Comparison of ENCODE assay signal across 8 cellular contexts in the genomic region with DNA sequence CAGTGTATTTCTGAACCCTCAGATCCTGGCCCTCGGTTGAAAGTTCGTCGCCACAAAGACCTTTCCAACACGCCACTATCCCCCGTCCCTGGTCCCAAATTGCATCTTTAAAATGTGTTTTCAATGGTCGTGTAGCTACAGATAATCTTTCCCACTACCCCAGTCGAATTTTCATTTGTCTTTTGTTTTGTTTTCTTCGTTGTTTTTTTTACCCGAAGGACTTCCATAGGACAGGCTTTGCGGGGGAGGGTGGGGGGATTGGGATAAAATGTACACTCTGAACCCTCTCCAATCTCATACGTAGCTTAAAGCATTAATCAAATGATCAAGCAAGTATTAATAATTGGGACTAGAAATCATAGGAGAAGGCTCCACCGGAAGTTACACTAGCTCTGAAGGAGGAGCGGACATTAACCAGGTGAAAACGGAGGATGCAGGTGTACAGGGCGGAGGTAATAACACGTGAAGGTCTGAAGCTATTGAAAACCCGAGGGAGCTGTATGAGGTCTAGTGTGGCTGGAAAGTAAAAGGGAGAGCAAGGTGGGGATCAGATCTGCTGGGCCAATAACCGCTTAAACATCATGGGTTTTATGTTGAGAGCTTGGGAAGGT. TPM values are rescaled to one million over a fixed set of nuclear protein-coding genes. Genes with fewer than 3 reads are reported as not detected.
DNase-seq lines count a peak whose midpoint lies in the region; ATAC-seq and TF ChIP-seq lines count a peak whose summit lies in the region.

No MANE protein-coding gene starts in this region.

- H4K20me1 ChIP-seq in fibroblast of lung (ENCODE audit: control insufficient read depth, extremely low read depth, insufficient read depth, low read length): no peaks in the 10 kb centered on the region

- H3K4me2 ChIP-seq in fibroblast of lung (ENCODE audit: extremely low read depth, insufficient read depth, low read length) (peak overlapping the region; percentile 89), skeletal muscle satellite cell (ENCODE audit: low read length) (peak overlapping the region; percentile 85)

- ATAC-seq in GM18517 (IDR thresholded peaks at IDR 0.05; ENCODE audit: unreplicated experiment): no peak

- H3K36me3 ChIP-seq in BJ (ENCODE audit: control insufficient read depth, insufficient read depth, low read length) (peaks cover 3% of the 10 kb centered on the region; the same call in 1 of the 2 replicates), fibroblast of lung (ENCODE audit: control insufficient read depth, insufficient read depth, low read length) (peaks cover 5% of the 10 kb centered on the region), skeletal muscle satellite cell (ENCODE audit: insufficient read depth, low read length) (peaks cover 13% of the 10 kb centered on the region)

- POLR2A ChIA-PET in BJ (lab: Charles Lee): interaction anchor here (0.9 to 1.2 kb wide), 2 partner anchors 33 to 34 kb away, joined by 3 to 4 read pairs; a partner anchor contains a TSS

- H3K9ac ChIP-seq in fibroblast of lung (ENCODE audit: insufficient read depth, low read length) (peak overlapping the region; percentile 70), skeletal muscle satellite cell (ENCODE audit: low read depth, low read length) (peak overlapping the region; percentile 93)

- no peak for DNase-seq in BJ (ENCODE audit: low read depth)
- no peak for DNase-seq in HFF-Myc (ENCODE audit: extremely low read depth, low read depth)
- DNase-seq in RPMI8226: peak; percentile 68
- DNase-seq in fibroblast of lung (ENCODE audit: low read depth in 2 of 2): no peak
- no peak for DNase-seq in AML-193 (lab: John Stamatoyannopoulos, UW)
- no peak for DNase-seq in HUDEP-2 (lab: John Stamatoyannopoulos, UW; ENCODE audit: unreplicated experiment in 76 of 76)

- H3K27me3 ChIP-seq in BJ (ENCODE audit: control insufficient read depth, insufficient read depth, low read length) (peaks cover 4% of the 10 kb centered on the region), fibroblast of lung (ENCODE audit: control insufficient read depth, insufficient read depth, low read length) (no peaks in the 10 kb centered on the region), skeletal muscle satellite cell (ENCODE audit: control insufficient read depth, insufficient read depth, low read length) (no peaks in the 10 kb centered on the region)

- TF ChIP-seq CTCF in BJ (IDR thresholded peaks at IDR 0.05; ENCODE audit: insufficient read depth, low read depth, low read length): no peak
- no peak for TF ChIP-seq CTCF in HFF-Myc (IDR thresholded peaks at IDR 0.05; ENCODE audit: low read depth, low read length, missing control alignments)
- TF ChIP-seq CTCF in fibroblast of lung (conservative IDR thresholded peaks at IDR 0.05 in 1 of 2, IDR thresholded peaks at IDR 0.05 in 1 of 2; ENCODE audit: low read depth in 1 of 2, low read length in 2 of 2): no peak

- CTCF ChIA-PET in BJ (lab: Yijun Ruan, JAX): interaction anchor here (1.4 to 1.5 kb wide), 2 partner anchors 11 to 18 kb away, joined by 3 to 4 read pairs; no protein-coding TSS in a partner anchor

- peak overlapping the region; percentile 94 for H3K27ac ChIP-seq in fibroblast of lung (ENCODE audit: insufficient read depth, low read length)

- H3K4me1 ChIP-seq in fibroblast of lung (ENCODE audit: control insufficient read depth, extremely low read depth, insufficient read depth, low read length): no peaks in the 10 kb centered on the region
- H3K4me1 ChIP-seq in skeletal muscle satellite cell (ENCODE audit: control insufficient read depth, insufficient read depth, low read length): peaks cover 13% of the 10 kb centered on the region

- H3K9me3 ChIP-seq in fibroblast of lung (ENCODE audit: control insufficient read depth, insufficient read depth, low read depth, low read length) (no peaks in the 10 kb centered on the region), skeletal muscle satellite cell (replicated peaks; ENCODE audit: low read length) (no peaks in the 10 kb centered on the region)

- H3K79me2 ChIP-seq in fibroblast of lung (ENCODE audit: control insufficient read depth, insufficient read depth, low read length): peaks cover 21% of the 10 kb centered on the region

- H2AFZ ChIP-seq in fibroblast of lung (ENCODE audit: low read length): peak overlapping the region; percentile 84

- H3K4me3 ChIP-seq in BJ (ENCODE audit: low read depth, low read length): peak overlapping the region; percentile 39
- peak overlapping the region; percentile 79 for H3K4me3 ChIP-seq in HFF-Myc (replicated peaks; ENCODE audit: low read depth, low read length)
- peak overlapping the region; percentile 65 to 100 (median 88) for H3K4me3 ChIP-seq in fibroblast of lung (replicated peaks in 1 of 4; ENCODE audit: control extremely low read depth in 1 of 4, insufficient read depth in 1 of 4, low read depth in 3 of 4, low read length in 4 of 4)
- peak overlapping the region; percentile 82 for H3K4me3 ChIP-seq in skeletal muscle satellite cell (ENCODE audit: low read length)

RNA-seq across cellular contexts. Expression of a gene that starts 32.8 kb away (rescaled TPM):
- polyA plus RNA-seq in BJ (2011; rRNA removed) (6.5 and 9.6 TPM in 2 replicates), fibroblast of lung (17.1 and 18.8 TPM in 2 replicates)
- 8.4 and 9.1 TPM in 2 replicates for polyA minus RNA-seq in BJ (2011; rRNA and poly(A)+ RNA removed)
- 29.6 and 29.8 TPM in 2 replicates for total RNA-seq in fibroblast of lung
- 12.7 and 15.3 TPM in 2 replicates for polyA plus RNA-seq in fibroblast of lung (2012)
- polyA minus RNA-seq in fibroblast of lung (ENCODE audit: low replicate concordance): 1.5 and 6.9 TPM in 2 replicates
- 22.1 and 26.9 TPM in 2 replicates for total RNA-seq in skeletal muscle satellite cell (2012; rRNA removed)
